ENCODE assay signal across 11 cellular contexts in genomic region chr3:9703736-9704342, GRCh38. TPM values are rescaled to one million over a fixed set of nuclear protein-coding genes. Genes with fewer than 3 reads are reported as not detected.
DNase-seq lines count a peak whose midpoint lies in the region; FAIRE-seq and TF ChIP-seq lines count a peak whose summit lies in the region.
"Had no signal": no experiment of that assay in that cellular context is flagged by ENCODE, and none has a peak within 500 bp of the region (broad histone marks: within the 10 kb centered on the region; RNA-seq: fewer than 3 reads in every experiment).

Gene CPNE9 (plus strand): TSS chr3:9703833. CDS start chr3:9703997, 164 bp downstream.

- H3K27ac ChIP-seq in brain microvascular endothelial cell, result no peak within 1 kb of the TSS
- H3K27ac ChIP-seq in keratinocyte (ENCODE audit: control insufficient read depth, insufficient read depth, low read length), result no peak within 1 kb of the TSS
- H3K27ac ChIP-seq: C4-2B had no signal

- no peaks in the 10 kb centered on the region for H3K9me1 ChIP-seq in keratinocyte (ENCODE audit: control insufficient read depth, extremely low read depth, insufficient read depth, low read length)

- H3K9me3 Mint-ChIP-seq in stimulated activated naive CD8-positive, alpha-beta T cell treated with anti-CD3 and anti-CD28 coated beads, Interleukin-15, Interleukin-2, amounts not matched to agents 100 ng/mL and 50 ng/mL, for 24 hours, result no peaks in the 10 kb centered on the region
- H3K9me3 Mint-ChIP-seq in activated T-helper 1 cell treated with anti-CD3 and anti-CD28 coated beads, Interleukin-12 subunit alpha, Interleukin-12 subunit beta, Interleukin-2, Interleukin-4 antibody, amounts not matched to agents 30 ng/mL and 10 ng/mL and 1 ng/mL, durations not matched to agents 14 hours and 24 hours and 36 hours, result no peaks in the 10 kb centered on the region

- no peaks in the 10 kb centered on the region for H4K20me1 ChIP-seq in keratinocyte (ENCODE audit: control insufficient read depth, extremely low read depth, insufficient read depth, low read length)

- peak within 1 kb of the TSS; percentile 15 for H3K4me3 Mint-ChIP-seq in stimulated activated naive CD8-positive, alpha-beta T cell treated with anti-CD3 and anti-CD28 coated beads, Interleukin-15, Interleukin-2, amounts not matched to agents 100 ng/mL and 50 ng/mL, for 24 hours
- no peak within 1 kb of the TSS for H3K4me3 Mint-ChIP-seq in activated T-helper 1 cell treated with anti-CD3 and anti-CD28 coated beads, Interleukin-12 subunit alpha, Interleukin-12 subunit beta, Interleukin-2, Interleukin-4 antibody, amounts not matched to agents 30 ng/mL and 10 ng/mL and 1 ng/mL, durations not matched to agents 14 hours and 24 hours and 36 hours

- FAIRE-seq in keratinocyte (lab: Jason Lieb, UNC), result no peak
- FAIRE-seq: TTC549 had no signal

- no peak within 1 kb of the TSS for H3K9ac ChIP-seq in keratinocyte (ENCODE audit: control insufficient read depth, extremely low read depth, insufficient read depth, low read length)

- in situ Hi-C loops in brain microvascular endothelial cell (cut with HindIII; ENCODE audit: low pct_ligation_motif_present, low sequenced_read_pairs) (no loop called here), ACHN (cut with HindIII; ENCODE audit: low pct_ligation_motif_present, low pct_unique_long_range_greater_than_20kb, low sequenced_read_pairs) (no loop called here)

- H2AFZ ChIP-seq in keratinocyte (ENCODE audit: control insufficient read depth, low read length), result peak within 1 kb of the TSS; percentile 40

- peaks cover 3% of the 10 kb centered on the region for H3K36me3 ChIP-seq in brain microvascular endothelial cell (replicated peaks)
- peaks cover 0 to 5% of the 10 kb centered on the region in 2 experiments for H3K36me3 ChIP-seq in keratinocyte (ENCODE audit: control insufficient read depth in 2 of 2, extremely low read depth in 1 of 2, insufficient read depth in 2 of 2, low read length in 2 of 2)

- H3K4me1 ChIP-seq in keratinocyte (ENCODE audit: control insufficient read depth, extremely low read depth, insufficient read depth, low read length), result peaks cover 10% of the 10 kb centered on the region

- peaks cover 23% of the 10 kb centered on the region for H3K27me3 Mint-ChIP-seq in stimulated activated naive CD8-positive, alpha-beta T cell treated with anti-CD3 and anti-CD28 coated beads, Interleukin-15, Interleukin-2, amounts not matched to agents 100 ng/mL and 50 ng/mL, for 24 hours
- peaks cover 23% of the 10 kb centered on the region for H3K27me3 Mint-ChIP-seq in activated T-helper 1 cell treated with anti-CD3 and anti-CD28 coated beads, Interleukin-12 subunit alpha, Interleukin-12 subunit beta, Interleukin-2, Interleukin-4 antibody, amounts not matched to agents 30 ng/mL and 10 ng/mL and 1 ng/mL, durations not matched to agents 14 hours and 24 hours and 36 hours (ENCODE audit: insufficient read depth)

- intact Hi-C loops in activated T-helper 1 cell treated with anti-CD3 and anti-CD28 coated beads, Interleukin-12 subunit alpha, Interleukin-12 subunit beta, Interleukin-2, Interleukin-4 antibody, amounts not matched to agents 30 ng/mL and 10 ng/mL and 1 ng/mL, durations not matched to agents 14 hours and 24 hours and 36 hours (cut with micrococcal nuclease), result no loop called here

- peaks cover 7% of the 10 kb centered on the region for H3K27me3 ChIP-seq in brain microvascular endothelial cell (replicated peaks)
- H3K27me3 ChIP-seq in keratinocyte (ENCODE audit: control insufficient read depth, extremely low read depth, insufficient read depth, low read length), result peaks cover 16% of the 10 kb centered on the region

- H3K27ac Mint-ChIP-seq in stimulated activated naive CD8-positive, alpha-beta T cell treated with anti-CD3 and anti-CD28 coated beads, Interleukin-15, Interleukin-2, amounts not matched to agents 100 ng/mL and 50 ng/mL, for 24 hours, result no peak within 1 kb of the TSS
- H3K27ac Mint-ChIP-seq in activated T-helper 1 cell treated with anti-CD3 and anti-CD28 coated beads, Interleukin-12 subunit alpha, Interleukin-12 subunit beta, Interleukin-2, Interleukin-4 antibody, amounts not matched to agents 30 ng/mL and 10 ng/mL and 1 ng/mL, durations not matched to agents 14 hours and 24 hours and 36 hours, result no peak within 1 kb of the TSS

- H3K79me2 ChIP-seq in keratinocyte (ENCODE audit: control insufficient read depth, insufficient read depth, low read length), result no peaks in the 10 kb centered on the region

- peak; percentile 3 for DNase-seq in NCI-H510A treated with DMSO at 0.1 percent for 48 hours (lab: John Stamatoyannopoulos, UW)
- DNase-seq in NCI-H510A (lab: John Stamatoyannopoulos, UW), result no peak
- DNase-seq in brain microvascular endothelial cell, result no peak
- DNase-seq in keratinocyte (ENCODE audit: low read depth, low spot score), result no peak
- no peak for DNase-seq in ACHN
- DNase-seq in activated T-helper 1 cell treated with anti-CD3 and anti-CD28 coated beads, Interleukin-12 subunit alpha, Interleukin-12 subunit beta, Interleukin-2, Interleukin-4 antibody, amounts not matched to agents 30 ng/mL and 10 ng/mL and 1 ng/mL, durations not matched to agents 14 hours and 24 hours and 36 hours (ENCODE audit: low spot score), result no peak
- DNase-seq in glomerular visceral epithelial cell (ENCODE audit: extremely low spot score), result no peak

- H3K4me1 Mint-ChIP-seq in stimulated activated naive CD8-positive, alpha-beta T cell treated with anti-CD3 and anti-CD28 coated beads, Interleukin-15, Interleukin-2, amounts not matched to agents 100 ng/mL and 50 ng/mL, for 24 hours (ENCODE audit: low read depth), result peaks cover 14% of the 10 kb centered on the region
- no peaks in the 10 kb centered on the region for H3K4me1 Mint-ChIP-seq in activated T-helper 1 cell treated with anti-CD3 and anti-CD28 coated beads, Interleukin-12 subunit alpha, Interleukin-12 subunit beta, Interleukin-2, Interleukin-4 antibody, amounts not matched to agents 30 ng/mL and 10 ng/mL and 1 ng/mL, durations not matched to agents 14 hours and 24 hours and 36 hours (ENCODE audit: low read depth)

- dilution Hi-C loops in keratinocyte (cut with MboI; ENCODE audit: extremely low pct_ligation_motif_present, low sequenced_read_pairs), result no loop called here

- peak within 1 kb of the TSS; percentile 24 for H3K4me3 ChIP-seq in brain microvascular endothelial cell (ENCODE audit: low read depth, low read length)
- H3K4me3 ChIP-seq in keratinocyte (ENCODE audit: control insufficient read depth in 2 of 3, extremely low read depth in 1 of 3, insufficient read depth in 2 of 3, low read depth in 1 of 3, low read length in 3 of 3), result peak within 1 kb of the TSS; percentile 2 to 53 (median 53)

- no peaks in the 10 kb centered on the region for H3K9me3 ChIP-seq in keratinocyte (ENCODE audit: control insufficient read depth, low read depth, low read length)

- peaks cover 33% of the 10 kb centered on the region for H3K36me3 Mint-ChIP-seq in stimulated activated naive CD8-positive, alpha-beta T cell treated with anti-CD3 and anti-CD28 coated beads, Interleukin-15, Interleukin-2, amounts not matched to agents 100 ng/mL and 50 ng/mL, for 24 hours (ENCODE audit: low read depth)
- peaks cover 22% of the 10 kb centered on the region for H3K36me3 Mint-ChIP-seq in activated T-helper 1 cell treated with anti-CD3 and anti-CD28 coated beads, Interleukin-12 subunit alpha, Interleukin-12 subunit beta, Interleukin-2, Interleukin-4 antibody, amounts not matched to agents 30 ng/mL and 10 ng/mL and 1 ng/mL, durations not matched to agents 14 hours and 24 hours and 36 hours (ENCODE audit: low read depth)

- TF ChIP-seq CTCF in brain microvascular endothelial cell (IDR thresholded peaks at IDR 0.05; ENCODE audit: low read depth, low read length, missing control alignments), result no peak
- TF ChIP-seq CTCF in keratinocyte (optimal IDR thresholded peaks at IDR 0.05 in 1 of 3, IDR thresholded peaks at IDR 0.05 in 1 of 3, conservative IDR thresholded peaks at IDR 0.05 in 1 of 3; ENCODE audit: extremely low read depth in 1 of 3, insufficient read depth in 2 of 3, low read length in 3 of 3), result no peak

- H3K4me2 ChIP-seq in keratinocyte (ENCODE audit: control insufficient read depth, extremely low read depth, insufficient read depth, low read depth, low read length), result peak within 1 kb of the TSS; percentile 84

RNA-seq across cellular contexts. Expression of gene CPNE9, which starts in this region (rescaled TPM):
- polyA plus RNA-seq in keratinocyte, result not detected in 3 replicates
- polyA plus RNA-seq in keratinocyte (2011; ENCODE audit: low read depth), result not detected
- polyA plus RNA-seq in keratinocyte (2011; cell fraction: cytosol; rRNA removed), result not detected in 2 replicates
- 0.46 TPM in 1 of 2 replicates, not detected in the other for polyA plus RNA-seq in keratinocyte (2011; cell fraction: nucleus; rRNA removed)
- polyA plus RNA-seq in keratinocyte (2012; ENCODE audit: low replicate concordance), result not detected in 2 replicates
- not detected in 3 replicates for polyA minus RNA-seq in keratinocyte
- polyA minus RNA-seq in keratinocyte (2011; cell fraction: cytosol; rRNA and poly(A)+ RNA removed), result not detected
- polyA minus RNA-seq in keratinocyte (2011; cell fraction: nucleus; rRNA and poly(A)+ RNA removed), result not detected in 2 replicates
- 0.93 TPM in 1 of 2 replicates, not detected in the other for total RNA-seq in activated T-helper 1 cell treated with anti-CD3 and anti-CD28 coated beads, Interleukin-12 subunit alpha, Interleukin-12 subunit beta, Interleukin-2, Interleukin-4 antibody, amounts not matched to agents 30 ng/mL and 10 ng/mL and 1 ng/mL, durations not matched to agents 14 hours and 24 hours and 36 hours
- total RNA-seq: renal cortical epithelial cell had no signal
